In genomic region chr3:48088749-48089466, GRCh38 we compare ENCODE assay signal across 1 cellular context.
TF ChIP-seq lines count a peak whose summit lies in the region.

No MANE protein-coding gene starts in this region.

TF ChIP-seq in K562, 482 proteins besides CTCF, POLR2A, EP300 and RAD21 (continued from another document and continues in another):
- TF ChIP-seq NR1H2 (CRISPR knock-in tag; IDR thresholded peaks at IDR 0.05) (no peak), CHD1 (IDR thresholded peaks at IDR 0.05; ENCODE audit: low read length) (no peak), PML (IDR thresholded peaks at IDR 0.05; ENCODE audit: low read length) (peak; percentile 87), ZNF384 (IDR thresholded peaks at IDR 0.05; ENCODE audit: low read depth, low read length) (0 out of 2 replicates have a peak, but pooled peaks have one; percentile 1), HLTF (IDR thresholded peaks at IDR 0.05) (no peak), KLF1 (tag; IDR thresholded peaks at IDR 0.05) (peak; percentile 76; the same call in 1 of the 2 replicates), NFATC3 (IDR thresholded peaks at IDR 0.05) (no peak), ELF2 (CRISPR knock-in tag; IDR thresholded peaks at IDR 0.05) (no peak), ZNF197 (CRISPR knock-in tag; IDR thresholded peaks at IDR 0.05; ENCODE audit: low read depth) (no peak), ZEB2 (IDR thresholded peaks at IDR 0.05) (no peak), ADNP (tag; IDR thresholded peaks at IDR 0.05) (no peak), ATF2 (CRISPR knock-in tag; IDR thresholded peaks at IDR 0.05) (peak; percentile 65; the same call in 1 of the 2 replicates), ERF (CRISPR knock-in tag; IDR thresholded peaks at IDR 0.05) (0 out of 2 replicates have a peak, but pooled peaks have one; percentile 20), GTF2E2 (tag; IDR thresholded peaks at IDR 0.05) (0 out of 2 replicates have a peak, but pooled peaks have one; percentile 69), OTX1 (CRISPR knock-in tag; IDR thresholded peaks at IDR 0.05) (0 out of 2 replicates have a peak, but pooled peaks have one; percentile 41), HNRNPLL (IDR thresholded peaks at IDR 0.05; ENCODE audit: low read depth, low read length, poor library complexity, severe bottlenecking) (peak; percentile 51), TBL1XR1 (IDR thresholded peaks at IDR 0.05; ENCODE audit: low read length in 2 of 2) (peak in 1 of 2 experiments; percentile 44; a peak in 1 of 4 replicates), COPS2 (conservative IDR thresholded peaks at IDR 0.05) (no peak), JUN (IDR thresholded peaks at IDR 0.05; ENCODE audit: borderline replicate concordance, low read depth, low read length) (peak; percentile 65; the same call in 1 of the 2 replicates), JUN (CRISPR knock-in tag; IDR thresholded peaks at IDR 0.05; ENCODE audit: borderline replicate concordance) (0 out of 2 replicates have a peak, but pooled peaks have one; percentile 34), HNRNPUL1 (IDR thresholded peaks at IDR 0.05; ENCODE audit: low read length) (no peak), SAP30 (IDR thresholded peaks at IDR 0.05; ENCODE audit: borderline replicate concordance, insufficient read depth, low read depth, low read length, poor library complexity, severe bottlenecking) (peak; percentile 58), DMBX1 (CRISPR knock-in tag; IDR thresholded peaks at IDR 0.05; ENCODE audit: borderline replicate concordance) (peak; percentile 75; the same call in 1 of the 2 replicates), KAT8 (IDR thresholded peaks at IDR 0.05; ENCODE audit: low read depth) (no peak), BCOR (IDR thresholded peaks at IDR 0.05) (0 out of 2 replicates have a peak, but pooled peaks have one; percentile 8), MYBL2 (IDR thresholded peaks at IDR 0.05; ENCODE audit: low read depth) (no peak), MYBL2 (CRISPR knock-in tag; IDR thresholded peaks at IDR 0.05; ENCODE audit: borderline replicate concordance) (no peak), ZNF133 (CRISPR knock-in tag; IDR thresholded peaks at IDR 0.05) (no peak), TRIM24 (IDR thresholded peaks at IDR 0.05) (no peak), RBFOX2 (IDR thresholded peaks at IDR 0.05; ENCODE audit: low read depth, low read length) (peak; percentile 93), NCOR1 (IDR thresholded peaks at IDR 0.05) (no peak), DDX20 (tag; IDR thresholded peaks at IDR 0.05; ENCODE audit: low read depth) (no peak), SRSF7 (optimal IDR thresholded peaks at IDR 0.05; ENCODE audit: low read depth, low read length) (no peak), TBP (optimal IDR thresholded peaks at IDR 0.05; ENCODE audit: low read depth, low read length) (peak; percentile 89), HNRNPH1 (optimal IDR thresholded peaks at IDR 0.05; ENCODE audit: low read depth, low read length) (no peak), RAD51 (IDR thresholded peaks at IDR 0.05; ENCODE audit: borderline replicate concordance, low read depth) (no peak), TGIF2 (CRISPR knock-in tag; IDR thresholded peaks at IDR 0.05) (no peak), TAF15 (IDR thresholded peaks at IDR 0.05; ENCODE audit: low read depth, low read length) (no peak), ZC3H4 (CRISPR knock-in tag; IDR thresholded peaks at IDR 0.05; ENCODE audit: borderline replicate concordance) (no peak), CEBPG (CRISPR knock-in tag; IDR thresholded peaks at IDR 0.05) (peak; percentile 86), CEBPG (tag; conservative IDR thresholded peaks at IDR 0.05 in 1 of 2, IDR thresholded peaks at IDR 0.05 in 1 of 2) (peak; percentile 72 to 91), MTF1 (CRISPR knock-in tag; IDR thresholded peaks at IDR 0.05; ENCODE audit: borderline replicate concordance) (no peak), DACH1 (IDR thresholded peaks at IDR 0.05; ENCODE audit: partially characterized antibody) (peak; percentile 34), CBX5 (IDR thresholded peaks at IDR 0.05; ENCODE audit: borderline replicate concordance, low read depth) (no peak), STAT6 (CRISPR knock-in tag; IDR thresholded peaks at IDR 0.05) (no peak), TCFL5 (CRISPR knock-in tag; conservative IDR thresholded peaks at IDR 0.05) (no peak), ZFPM2 (CRISPR knock-in tag; IDR thresholded peaks at IDR 0.05) (no peak), ZFP36 (IDR thresholded peaks at IDR 0.05; ENCODE audit: low read depth, low read length, partially characterized antibody) (no peak), ZNF140 (CRISPR knock-in tag; IDR thresholded peaks at IDR 0.05) (no peak), ZNF41 (CRISPR knock-in tag; conservative IDR thresholded peaks at IDR 0.05) (no peak), CCNT2 (IDR thresholded peaks at IDR 0.05; ENCODE audit: borderline replicate concordance, extremely low read depth, insufficient read length, low read depth, low read length) (peak; percentile 86), PTTG1 (tag; IDR thresholded peaks at IDR 0.05; ENCODE audit: low read depth) (no peak), PHB2 (IDR thresholded peaks at IDR 0.05; ENCODE audit: low read depth) (no peak), MCM3 (IDR thresholded peaks at IDR 0.05) (no peak), ZNF707 (CRISPR knock-in tag; conservative IDR thresholded peaks at IDR 0.05) (no peak), TCF7 (IDR thresholded peaks at IDR 0.05; ENCODE audit: borderline replicate concordance) (no peak), THAP12 (CRISPR knock-in tag; IDR thresholded peaks at IDR 0.05) (peak; percentile 85), ZNF408 (CRISPR knock-in tag; IDR thresholded peaks at IDR 0.05; ENCODE audit: low read depth) (no peak)
- TF ChIP-seq, protein P1, sequence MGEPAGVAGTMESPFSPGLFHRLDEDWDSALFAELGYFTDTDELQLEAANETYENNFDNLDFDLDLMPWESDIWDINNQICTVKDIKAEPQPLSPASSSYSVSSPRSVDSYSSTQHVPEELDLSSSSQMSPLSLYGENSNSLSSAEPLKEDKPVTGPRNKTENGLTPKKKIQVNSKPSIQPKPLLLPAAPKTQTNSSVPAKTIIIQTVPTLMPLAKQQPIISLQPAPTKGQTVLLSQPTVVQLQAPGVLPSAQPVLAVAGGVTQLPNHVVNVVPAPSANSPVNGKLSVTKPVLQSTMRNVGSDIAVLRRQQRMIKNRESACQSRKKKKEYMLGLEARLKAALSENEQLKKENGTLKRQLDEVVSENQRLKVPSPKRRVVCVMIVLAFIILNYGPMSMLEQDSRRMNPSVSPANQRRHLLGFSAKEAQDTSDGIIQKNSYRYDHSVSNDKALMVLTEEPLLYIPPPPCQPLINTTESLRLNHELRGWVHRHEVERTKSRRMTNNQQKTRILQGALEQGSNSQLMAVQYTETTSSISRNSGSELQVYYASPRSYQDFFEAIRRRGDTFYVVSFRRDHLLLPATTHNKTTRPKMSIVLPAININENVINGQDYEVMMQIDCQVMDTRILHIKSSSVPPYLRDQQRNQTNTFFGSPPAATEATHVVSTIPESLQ (CRISPR knock-in tag; IDR thresholded peaks at IDR 0.05), result peak; percentile 83; the same call in 1 of the 2 replicates
- TF ChIP-seq, protein P2, sequence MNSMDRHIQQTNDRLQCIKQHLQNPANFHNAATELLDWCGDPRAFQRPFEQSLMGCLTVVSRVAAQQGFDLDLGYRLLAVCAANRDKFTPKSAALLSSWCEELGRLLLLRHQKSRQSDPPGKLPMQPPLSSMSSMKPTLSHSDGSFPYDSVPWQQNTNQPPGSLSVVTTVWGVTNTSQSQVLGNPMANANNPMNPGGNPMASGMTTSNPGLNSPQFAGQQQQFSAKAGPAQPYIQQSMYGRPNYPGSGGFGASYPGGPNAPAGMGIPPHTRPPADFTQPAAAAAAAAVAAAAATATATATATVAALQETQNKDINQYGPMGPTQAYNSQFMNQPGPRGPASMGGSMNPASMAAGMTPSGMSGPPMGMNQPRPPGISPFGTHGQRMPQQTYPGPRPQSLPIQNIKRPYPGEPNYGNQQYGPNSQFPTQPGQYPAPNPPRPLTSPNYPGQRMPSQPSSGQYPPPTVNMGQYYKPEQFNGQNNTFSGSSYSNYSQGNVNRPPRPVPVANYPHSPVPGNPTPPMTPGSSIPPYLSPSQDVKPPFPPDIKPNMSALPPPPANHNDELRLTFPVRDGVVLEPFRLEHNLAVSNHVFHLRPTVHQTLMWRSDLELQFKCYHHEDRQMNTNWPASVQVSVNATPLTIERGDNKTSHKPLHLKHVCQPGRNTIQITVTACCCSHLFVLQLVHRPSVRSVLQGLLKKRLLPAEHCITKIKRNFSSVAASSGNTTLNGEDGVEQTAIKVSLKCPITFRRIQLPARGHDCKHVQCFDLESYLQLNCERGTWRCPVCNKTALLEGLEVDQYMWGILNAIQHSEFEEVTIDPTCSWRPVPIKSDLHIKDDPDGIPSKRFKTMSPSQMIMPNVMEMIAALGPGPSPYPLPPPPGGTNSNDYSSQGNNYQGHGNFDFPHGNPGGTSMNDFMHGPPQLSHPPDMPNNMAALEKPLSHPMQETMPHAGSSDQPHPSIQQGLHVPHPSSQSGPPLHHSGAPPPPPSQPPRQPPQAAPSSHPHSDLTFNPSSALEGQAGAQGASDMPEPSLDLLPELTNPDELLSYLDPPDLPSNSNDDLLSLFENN (IDR thresholded peaks at IDR 0.05; ENCODE audit: low read depth in 2 of 2, low read length in 2 of 2), result no peak; a peak in 1 of 4 replicates
- TF ChIP-seq, protein P3, sequence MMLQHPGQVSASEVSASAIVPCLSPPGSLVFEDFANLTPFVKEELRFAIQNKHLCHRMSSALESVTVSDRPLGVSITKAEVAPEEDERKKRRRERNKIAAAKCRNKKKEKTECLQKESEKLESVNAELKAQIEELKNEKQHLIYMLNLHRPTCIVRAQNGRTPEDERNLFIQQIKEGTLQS (IDR thresholded peaks at IDR 0.05), result peak; percentile 84
- TF ChIP-seq, protein P3 (CRISPR knock-in tag; conservative IDR thresholded peaks at IDR 0.05), result peak; percentile 56; the same call in 1 of the 2 replicates
- TF ChIP-seq, protein P4, sequence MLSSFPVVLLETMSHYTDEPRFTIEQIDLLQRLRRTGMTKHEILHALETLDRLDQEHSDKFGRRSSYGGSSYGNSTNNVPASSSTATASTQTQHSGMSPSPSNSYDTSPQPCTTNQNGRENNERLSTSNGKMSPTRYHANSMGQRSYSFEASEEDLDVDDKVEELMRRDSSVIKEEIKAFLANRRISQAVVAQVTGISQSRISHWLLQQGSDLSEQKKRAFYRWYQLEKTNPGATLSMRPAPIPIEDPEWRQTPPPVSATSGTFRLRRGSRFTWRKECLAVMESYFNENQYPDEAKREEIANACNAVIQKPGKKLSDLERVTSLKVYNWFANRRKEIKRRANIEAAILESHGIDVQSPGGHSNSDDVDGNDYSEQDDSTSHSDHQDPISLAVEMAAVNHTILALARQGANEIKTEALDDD (IDR thresholded peaks at IDR 0.05), result no peak
- TF ChIP-seq, protein P5, sequence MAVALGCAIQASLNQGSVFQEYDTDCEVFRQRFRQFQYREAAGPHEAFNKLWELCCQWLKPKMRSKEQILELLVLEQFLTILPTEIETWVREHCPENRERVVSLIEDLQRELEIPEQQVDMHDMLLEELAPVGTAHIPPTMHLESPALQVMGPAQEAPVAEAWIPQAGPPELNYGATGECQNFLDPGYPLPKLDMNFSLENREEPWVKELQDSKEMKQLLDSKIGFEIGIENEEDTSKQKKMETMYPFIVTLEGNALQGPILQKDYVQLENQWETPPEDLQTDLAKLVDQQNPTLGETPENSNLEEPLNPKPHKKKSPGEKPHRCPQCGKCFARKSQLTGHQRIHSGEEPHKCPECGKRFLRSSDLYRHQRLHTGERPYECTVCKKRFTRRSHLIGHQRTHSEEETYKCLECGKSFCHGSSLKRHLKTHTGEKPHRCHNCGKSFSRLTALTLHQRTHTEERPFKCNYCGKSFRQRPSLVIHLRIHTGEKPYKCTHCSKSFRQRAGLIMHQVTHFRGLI (CRISPR knock-in tag; IDR thresholded peaks at IDR 0.05), result no peak
